ENCODE assay signal across 14 cellular contexts in the genomic region with DNA sequence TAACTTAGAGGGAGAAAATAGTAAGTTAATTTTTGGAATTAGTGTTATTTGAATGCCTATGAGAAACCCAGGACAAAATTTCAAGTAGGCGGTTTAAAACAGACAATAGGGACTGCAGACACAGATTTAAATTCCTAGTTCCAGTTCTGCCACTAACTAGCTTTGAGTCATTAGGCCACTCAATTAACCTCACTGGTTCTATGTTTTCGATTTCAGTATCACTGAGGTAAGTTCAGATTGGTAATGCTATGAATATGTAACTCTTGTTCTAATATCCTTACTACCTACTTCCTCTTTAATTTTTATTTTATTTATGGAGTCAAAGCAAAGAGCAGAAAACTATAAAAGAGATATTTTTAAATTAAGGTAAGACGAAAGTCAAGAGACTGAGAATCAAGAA. TPM values are rescaled to one million over a fixed set of nuclear protein-coding genes. Genes with fewer than 3 reads are reported as not detected.
DNase-seq lines count a peak whose midpoint lies in the region; ATAC-seq and TF ChIP-seq lines count a peak whose summit lies in the region.
"Had no signal": no experiment of that assay in that cellular context is flagged by ENCODE, and none has a peak within 500 bp of the region (broad histone marks: within the 10 kb centered on the region; RNA-seq: fewer than 3 reads in every experiment).

No MANE protein-coding gene starts in this region.

- no peak overlapping the region for H3K4me3 ChIP-seq in GM12865 (ENCODE audit: low read depth, low read length)
- no peak overlapping the region for H3K4me3 ChIP-seq in gastrocnemius medialis
- H3K4me3 ChIP-seq: SJSA1 had no signal

- no peak for TF ChIP-seq POLR2A in gastrocnemius medialis (IDR thresholded peaks at IDR 0.05)

- H3K27ac ChIP-seq in gastrocnemius medialis = no peak overlapping the region
- H3K27ac ChIP-seq: SJSA1 had no signal

- H3K27ac Mint-ChIP-seq in progenitor cell of endocrine pancreas = no peak overlapping the region
- no peak overlapping the region for H3K27ac Mint-ChIP-seq in activated CD4-positive, alpha-beta T cell treated with anti-CD3 and anti-CD28 coated beads for 36 hours

- H3K4me1 Mint-ChIP-seq in progenitor cell of endocrine pancreas (ENCODE audit: low read depth) = peaks cover 11% of the 10 kb centered on the region
- peaks cover 2% of the 10 kb centered on the region for H3K4me1 Mint-ChIP-seq in activated CD4-positive, alpha-beta T cell treated with anti-CD3 and anti-CD28 coated beads for 36 hours

- peaks cover 0 to 29% of the 10 kb centered on the region in 2 donors for H3K36me3 ChIP-seq in gastrocnemius medialis
- H3K36me3 ChIP-seq: SJSA1 had no signal

- CTCF ChIA-PET in activated CD4-positive, alpha-beta T cell treated with anti-CD3 and anti-CD28 coated beads for 36 hours (lab: Charles Lee) = interaction anchor here (1.0 to 1.3 kb wide), 3 partner anchors 12 to 230 kb away, joined by 3 to 5 read pairs (median 3); no protein-coding TSS in a partner anchor

- DNase-seq in GM12865 (ENCODE audit: low read depth) (peak; percentile 64), NAMALWA (ENCODE audit: low spot score) (no peak), progenitor cell of endocrine pancreas (ENCODE audit: low spot score, unreplicated experiment) (no peak), gastrocnemius medialis (no peak)
- DNase-seq in activated CD4-positive, alpha-beta T cell treated with anti-CD3 and anti-CD28 coated beads for 36 hours = no peak
- DNase-seq: activated CD4-positive, CD25-positive, alpha-beta regulatory T cell; Calu3; NCI-H1048; NCI-H524 had no signal

- H3K9me3 Mint-ChIP-seq in progenitor cell of endocrine pancreas (ENCODE audit: low read depth) = no peaks in the 10 kb centered on the region
- H3K9me3 Mint-ChIP-seq in activated CD4-positive, alpha-beta T cell treated with anti-CD3 and anti-CD28 coated beads for 36 hours (ENCODE audit: low read depth) = no peaks in the 10 kb centered on the region

- POLR2A ChIA-PET in activated CD4-positive, alpha-beta T cell treated with anti-CD3 and anti-CD28 coated beads for 36 hours (lab: Charles Lee) = interaction anchor here (1.1 kb wide), 1 partner anchor 12 kb away, joined by 4 read pairs; no protein-coding TSS in a partner anchor

- H3K4me1 ChIP-seq in gastrocnemius medialis = no peaks in the 10 kb centered on the region
- H3K4me1 ChIP-seq: SJSA1 had no signal

- ATAC-seq in GM19395 (IDR thresholded peaks at IDR 0.05; ENCODE audit: unreplicated experiment) (peak; percentile 94), HG02642 (IDR thresholded peaks at IDR 0.05; ENCODE audit: poor library complexity, unreplicated experiment) (peak; percentile 95), HG03280 (IDR thresholded peaks at IDR 0.05; ENCODE audit: unreplicated experiment) (peak; percentile 99), gastrocnemius medialis (no peak)
- no peak for ATAC-seq in activated CD4-positive, alpha-beta T cell treated with anti-CD3 and anti-CD28 coated beads for 36 hours

- H3K9me3 ChIP-seq in gastrocnemius medialis = no peaks in the 10 kb centered on the region
- H3K9me3 ChIP-seq: SJSA1 had no signal

- no peak for TF ChIP-seq CTCF in GM12865 (IDR thresholded peaks at IDR 0.05; ENCODE audit: insufficient read depth, low read depth, low read length, missing control alignments)
- no peak for TF ChIP-seq CTCF in progenitor cell of endocrine pancreas (IDR thresholded peaks at IDR 0.05; ENCODE audit: unreplicated experiment)
- TF ChIP-seq CTCF in gastrocnemius medialis (IDR thresholded peaks at IDR 0.05 in 4 of 5, conservative IDR thresholded peaks at IDR 0.05 in 1 of 5) = no peak

- no peaks in the 10 kb centered on the region for H3K27me3 Mint-ChIP-seq in progenitor cell of endocrine pancreas
- no peaks in the 10 kb centered on the region for H3K27me3 Mint-ChIP-seq in activated CD4-positive, alpha-beta T cell treated with anti-CD3 and anti-CD28 coated beads for 36 hours

- peaks cover 4% of the 10 kb centered on the region for H3K36me3 Mint-ChIP-seq in progenitor cell of endocrine pancreas (ENCODE audit: insufficient read depth)
- peaks cover 13% of the 10 kb centered on the region for H3K36me3 Mint-ChIP-seq in activated CD4-positive, alpha-beta T cell treated with anti-CD3 and anti-CD28 coated beads for 36 hours (ENCODE audit: low read depth)

- no peaks in the 10 kb centered on the region for H3K27me3 ChIP-seq in gastrocnemius medialis
- H3K27me3 ChIP-seq: SJSA1 had no signal

- in situ Hi-C loops in gastrocnemius medialis (cut with MboI; ENCODE audit: low sequenced_read_pairs in 4 of 4) = loop anchor here in 1 of 4 donors (10.0 kb wide), 1 partner anchor 234 kb away; no protein-coding TSS in a partner anchor

- intact Hi-C loops in gastrocnemius medialis (cut with DNase I; ENCODE audit: low total_unique reads) = no loop called here
- intact Hi-C loops in activated CD4-positive, alpha-beta T cell treated with anti-CD3 and anti-CD28 coated beads for 36 hours (cut with DNase I, micrococcal nuclease) = loop anchor here in 1 of 2 experiments (5.0 to 10.0 kb wide), 3 partner anchors 247 to 624 kb away; partner anchors contain the start of genes SPATA7 and ZC3H14

- H3K4me3 Mint-ChIP-seq in progenitor cell of endocrine pancreas (ENCODE audit: low read depth) = no peak overlapping the region
- no peak overlapping the region for H3K4me3 Mint-ChIP-seq in activated CD4-positive, alpha-beta T cell treated with anti-CD3 and anti-CD28 coated beads for 36 hours

RNA-seq across cellular contexts. Expression of gene GALC, which starts 52.6 kb away (rescaled TPM):
- total RNA-seq in progenitor cell of endocrine pancreas (43.0 and 44.0 TPM in 2 replicates), gastrocnemius medialis (10 to 100 TPM; 10.5 to 23.2 (median 14.6) TPM)
- 10 to 100 TPM; 10.3 to 10.8 TPM for total RNA-seq in activated CD4-positive, alpha-beta T cell treated with anti-CD3 and anti-CD28 coated beads for 36 hours
- total RNA-seq: HT1080 had no signal

Comparison
In these comparisons a context has a peak if more than half of its experiments do, and no peak if none do; other contexts are left out.
1. ATAC-seq: peak in GM19395 (single experiment), HG02642 (single experiment) and HG03280 (single experiment); none in gastrocnemius medialis (0 of 2) and activated CD4-positive, alpha-beta T cell treated with anti-CD3 and anti-CD28 coated beads for 36 hours (single experiment).